9 cellular contexts compared by ENCODE assay signal in genomic region chr14:93160353-93160801, GRCh38. TPM values are rescaled to one million over a fixed set of nuclear protein-coding genes. Genes with fewer than 3 reads are reported as not detected.
DNase-seq lines count a peak whose midpoint lies in the region; ATAC-seq and TF ChIP-seq lines count a peak whose summit lies in the region.
"Had no signal": no experiment of that assay in that cellular context is flagged by ENCODE, and none has a peak within 500 bp of the region (broad histone marks: within the 10 kb centered on the region; RNA-seq: fewer than 3 reads in every experiment).

No MANE protein-coding gene starts in this region.

- intact Hi-C loops in Caco-2 (cut with micrococcal nuclease; ENCODE audit: unreplicated experiment): loop anchor here (1.0 kb wide), 2 partner anchors 44 to 208 kb away; no protein-coding TSS in a partner anchor

- H3K9me3 ChIP-seq in Caco-2 (no peaks in the 10 kb centered on the region), GM23248 (ENCODE audit: low read depth) (no peaks in the 10 kb centered on the region), SK-N-SH (no peaks in the 10 kb centered on the region)
- H3K9me3 ChIP-seq: colonic mucosa had no signal

- POLR2A ChIA-PET in Caco-2 (lab: Charles Lee) (no interaction called here), SK-N-SH (lab: Yijun Ruan, JAX) (no interaction called here)

- no peak for TF ChIP-seq EP300 in SK-N-SH (IDR thresholded peaks at IDR 0.05; ENCODE audit: borderline replicate concordance in 1 of 2, low read depth in 1 of 2, low read length in 1 of 2)

- no peak overlapping the region for H3K9ac ChIP-seq in GM23248
- no peak overlapping the region for H3K9ac ChIP-seq in SK-N-SH

- TF ChIP-seq CTCF in Caco-2 (IDR thresholded peaks at IDR 0.05; ENCODE audit: insufficient read depth in 1 of 2, low read depth in 1 of 2, low read length in 1 of 2, severe bottlenecking in 1 of 2, unreplicated experiment in 1 of 2) (peak; percentile 50 to 65), SK-N-SH (IDR thresholded peaks at IDR 0.05) (peak; percentile 37)

- DNase-seq in Caco-2 (peak in 1 of 2 experiments; percentile 46), GM23248 (peak; percentile 38), SK-N-SH (peak; percentile 56), iris pigment epithelial cell (ENCODE audit: low read depth) (peak; percentile 29), pons (ENCODE audit: low spot score) (no peak), epidermal melanocyte (ENCODE audit: insufficient read length, low spot score) (no peak), T-helper 1 cell (no peak)
- DNase-seq: colonic mucosa had no signal

- H3K79me2 ChIP-seq in GM23248 (ENCODE audit: insufficient read depth) (no peaks in the 10 kb centered on the region), SK-N-SH (ENCODE audit: insufficient read depth) (no peaks in the 10 kb centered on the region)

- H2AFZ ChIP-seq in GM23248 (no peak overlapping the region), SK-N-SH (ENCODE audit: low read depth) (no peak overlapping the region)

- no TSS peak for BruUV-seq in Caco-2 (replicated peaks; lab: Mats Ljungman, UMichigan)

- no peak for ATAC-seq in HG03097 (IDR thresholded peaks at IDR 0.05; ENCODE audit: low FRiP score, unreplicated experiment)

- H3K4me2 ChIP-seq in GM23248 (ENCODE audit: unreplicated experiment) (no peak overlapping the region), SK-N-SH (no peak overlapping the region)

- H3K4me3 ChIP-seq in Caco-2 (ENCODE audit: low read depth, low read length) (no peak overlapping the region), GM23248 (no peak overlapping the region), SK-N-SH (ENCODE audit: low read depth in 2 of 2, low read length in 1 of 2) (no peak overlapping the region)
- H3K4me3 ChIP-seq: colonic mucosa had no signal

- no peaks in the 10 kb centered on the region for H3K27me3 ChIP-seq in Caco-2 (replicated peaks; ENCODE audit: control insufficient read depth, insufficient read depth, low read length)
- no peaks in the 10 kb centered on the region for H3K27me3 ChIP-seq in GM23248 (replicated peaks; ENCODE audit: insufficient read depth)
- no peaks in the 10 kb centered on the region for H3K27me3 ChIP-seq in SK-N-SH (ENCODE audit: insufficient read depth)
- H3K27me3 ChIP-seq: colonic mucosa had no signal

- H4K20me1 ChIP-seq in GM23248 (ENCODE audit: insufficient read depth): no peaks in the 10 kb centered on the region
- H4K20me1 ChIP-seq in SK-N-SH (ENCODE audit: insufficient read depth): no peaks in the 10 kb centered on the region

- H3K9me3 Mint-ChIP-seq in Caco-2 (ENCODE audit: unreplicated experiment): no peaks in the 10 kb centered on the region

- in situ Hi-C loops in GM23248 (cut with MboI): no loop called here

- H3K4me3 Mint-ChIP-seq in Caco-2 (ENCODE audit: unreplicated experiment): no peak overlapping the region

- no peaks in the 10 kb centered on the region for H3K4me1 ChIP-seq in Caco-2
- no peaks in the 10 kb centered on the region for H3K4me1 ChIP-seq in GM23248 (ENCODE audit: insufficient read depth)
- H3K4me1 ChIP-seq in SK-N-SH (ENCODE audit: control insufficient read depth in 1 of 2, insufficient read depth in 2 of 2, low read depth in 1 of 2, low read length in 1 of 2): peaks cover 0 to 10% of the 10 kb centered on the region in 2 experiments; a peak in 1 of 4 replicates
- H3K4me1 ChIP-seq: colonic mucosa had no signal

- H3K36me3 Mint-ChIP-seq in Caco-2 (ENCODE audit: insufficient read depth, unreplicated experiment): no peaks in the 10 kb centered on the region

- TF ChIP-seq RAD21 in SK-N-SH (IDR thresholded peaks at IDR 0.05; ENCODE audit: low read length): peak; percentile 57

- H3F3A ChIP-seq in GM23248 (ENCODE audit: insufficient read depth): no peaks in the 10 kb centered on the region
- H3F3A ChIP-seq in SK-N-SH (replicated peaks; ENCODE audit: insufficient read depth): no peaks in the 10 kb centered on the region

- no peak overlapping the region for H3K27ac Mint-ChIP-seq in Caco-2 (ENCODE audit: unreplicated experiment)

- no peaks in the 10 kb centered on the region for H3K9me2 ChIP-seq in GM23248 (ENCODE audit: insufficient read depth)
- no peaks in the 10 kb centered on the region for H3K9me2 ChIP-seq in SK-N-SH

- CTCF ChIA-PET in Caco-2 (lab: Charles Lee): interaction anchor here (0.6 to 1.2 kb wide), 6 partner anchors 14 to 363 kb away, joined by 3 to 5 read pairs (median 4); partner anchors contain the start of genes LYSET and MOAP1
- CTCF ChIA-PET in SK-N-SH (lab: Yijun Ruan, JAX): interaction anchor here (0.6 to 2.7 kb wide), 14 partner anchors 10 to 208 kb away, joined by 3 to 14 read pairs (median 3); no protein-coding TSS in a partner anchor

- peaks cover 5% of the 10 kb centered on the region for H3K4me1 Mint-ChIP-seq in Caco-2 (ENCODE audit: low read depth, unreplicated experiment)

- no peaks in the 10 kb centered on the region for H3K27me3 Mint-ChIP-seq in Caco-2 (ENCODE audit: insufficient read depth, unreplicated experiment)

- H3K36me3 ChIP-seq in Caco-2 (ENCODE audit: control insufficient read depth, insufficient read depth, low read length): no peaks in the 10 kb centered on the region
- H3K36me3 ChIP-seq in GM23248 (ENCODE audit: low read depth): no peaks in the 10 kb centered on the region
- H3K36me3 ChIP-seq in SK-N-SH (replicated peaks in 1 of 2; ENCODE audit: control insufficient read depth in 1 of 2, insufficient read depth in 2 of 2, low read length in 1 of 2): no peaks in the 10 kb centered on the region
- H3K36me3 ChIP-seq: colonic mucosa had no signal

- H3K27ac ChIP-seq in GM23248: no peak overlapping the region
- no peak overlapping the region for H3K27ac ChIP-seq in SK-N-SH (ENCODE audit: low read depth in 2 of 2, low read length in 1 of 2)
- H3K27ac ChIP-seq: colonic mucosa had no signal

- WGBS in GM23248 (ENCODE audit: low coverage in 1 of 2, low lambda C conversion rate in 2 of 2, missing lambda C conversion rate in 2 of 2), 2 experiments: 36 to 39% methylated on average over 4 of the region's 4 CpGs
- 46% methylated on average over 4 of the region's 4 CpGs for WGBS in SK-N-SH (ENCODE audit: low lambda C conversion rate)

TF ChIP-seq in SK-N-SH, 30 proteins besides CTCF, POLR2A, EP300 and RAD21:
- TF ChIP-seq RFX5 (IDR thresholded peaks at IDR 0.05; ENCODE audit: low read length): no peak
- TF ChIP-seq SMC3 (IDR thresholded peaks at IDR 0.05; ENCODE audit: low read depth, low read length): peak; percentile 25; the same call in 1 of the 2 replicates
- no peak for TF ChIP-seq YY1 (IDR thresholded peaks at IDR 0.05; ENCODE audit: low read depth)
- TF ChIP-seq USF1 (IDR thresholded peaks at IDR 0.05; ENCODE audit: borderline replicate concordance, low read depth): no peak
- TF ChIP-seq GATA2 (CRISPR knock-in tag; IDR thresholded peaks at IDR 0.05): no peak
- no peak for TF ChIP-seq FOXJ3 (CRISPR knock-in tag; IDR thresholded peaks at IDR 0.05)

RNA-seq across cellular contexts. Expression of gene MOAP1, which starts 24.3 kb away (rescaled TPM):
- total RNA-seq in Caco-2 (2022): 11.5 and 12.2 TPM in 2 replicates
- total RNA-seq in GM23248 (2014; rRNA removed; shearing (Covaris generic)): 17.5 and 18.3 TPM in 2 replicates
- polyA plus RNA-seq in GM23248 (2016; fragmentation: Nextera tagmentation; extraction: Ambion mirVana) (9.8 and 11.8 TPM in 2 replicates), SK-N-SH (2012; rRNA removed) (25.0 and 42.0 TPM in 2 replicates)
- 37.2 and 39.5 TPM in 2 replicates for polyA plus RNA-seq in SK-N-SH (2012; cell fraction: cytosol; rRNA removed)
- polyA plus RNA-seq in SK-N-SH (2012; cell fraction: nucleus; rRNA removed): 22.8 and 43.6 TPM in 2 replicates

RNA-seq across cellular contexts. Expression of gene LYSET, which starts 24.7 kb away (rescaled TPM):
- total RNA-seq in Caco-2 (2022): 17.3 and 17.4 TPM in 2 replicates
- 6.2 and 7.7 TPM in 2 replicates for total RNA-seq in GM23248 (2014; rRNA removed; shearing (Covaris generic))
- polyA plus RNA-seq in GM23248 (2016; fragmentation: Nextera tagmentation; extraction: Ambion mirVana) (18.5 and 18.7 TPM in 2 replicates), SK-N-SH (2012; rRNA removed) (17.7 and 18.5 TPM in 2 replicates)
- polyA plus RNA-seq in SK-N-SH (2012; cell fraction: cytosol; rRNA removed): 24.5 and 27.0 TPM in 2 replicates
- 3.8 and 10.2 TPM in 2 replicates for polyA plus RNA-seq in SK-N-SH (2012; cell fraction: nucleus; rRNA removed)

RNA-seq across cellular contexts. Expression of gene ITPK1, which starts 44.7 kb away (rescaled TPM):
- total RNA-seq in Caco-2 (2022): 57.9 and 60.1 TPM in 2 replicates
- total RNA-seq in GM23248 (2014; rRNA removed; shearing (Covaris generic)): 33.3 and 35.0 TPM in 2 replicates
- polyA plus RNA-seq in GM23248 (2016; fragmentation: Nextera tagmentation; extraction: Ambion mirVana): 18.7 and 19.4 TPM in 2 replicates
- 23.2 and 30.2 TPM in 2 replicates for polyA plus RNA-seq in SK-N-SH (2012; rRNA removed)
- polyA plus RNA-seq in SK-N-SH (2012; cell fraction: cytosol; rRNA removed): 11.4 and 18.7 TPM in 2 replicates
- 25.3 and 32.6 TPM in 2 replicates for polyA plus RNA-seq in SK-N-SH (2012; cell fraction: nucleus; rRNA removed)

RNA-seq across cellular contexts. Expression of gene GON7, which starts 46.5 kb away (rescaled TPM):
- 7.7 and 10.8 TPM in 2 replicates for total RNA-seq in Caco-2 (2022)
- 13.2 and 16.5 TPM in 2 replicates for total RNA-seq in GM23248 (2014; rRNA removed; shearing (Covaris generic))
- polyA plus RNA-seq in GM23248 (2016; fragmentation: Nextera tagmentation; extraction: Ambion mirVana) (18.3 and 19.0 TPM in 2 replicates), SK-N-SH (2012; rRNA removed) (14.8 and 16.5 TPM in 2 replicates)
- 25.5 and 26.5 TPM in 2 replicates for polyA plus RNA-seq in SK-N-SH (2012; cell fraction: cytosol; rRNA removed)
- 3.4 and 4.5 TPM in 2 replicates for polyA plus RNA-seq in SK-N-SH (2012; cell fraction: nucleus; rRNA removed)

RNA-seq across cellular contexts. Expression of gene UBR7, which starts 46.7 kb away (rescaled TPM):
- 14.3 and 19.6 TPM in 2 replicates for total RNA-seq in Caco-2 (2022)
- total RNA-seq in GM23248 (2014; rRNA removed; shearing (Covaris generic)): 28.7 and 42.9 TPM in 2 replicates
- polyA plus RNA-seq in GM23248 (2016; fragmentation: Nextera tagmentation; extraction: Ambion mirVana): 23.8 and 24.0 TPM in 2 replicates
- polyA plus RNA-seq in SK-N-SH (2012; rRNA removed): 28.2 and 29.7 TPM in 2 replicates
- 31.7 and 34.3 TPM in 2 replicates for polyA plus RNA-seq in SK-N-SH (2012; cell fraction: cytosol; rRNA removed)
- 13.7 and 18.4 TPM in 2 replicates for polyA plus RNA-seq in SK-N-SH (2012; cell fraction: nucleus; rRNA removed)

Comparison
In these comparisons a context has a peak if more than half of its experiments do, and no peak if none do; other contexts are left out.
1. DNase-seq: peak in GM23248 (single experiment), SK-N-SH (single experiment) and iris pigment epithelial cell (single experiment); none in pons (single experiment), epidermal melanocyte (single experiment) and T-helper 1 cell (0 of 5).